ENCODE assay signal across 9 cellular contexts in genomic region chr18:55421612-55422381, GRCh38.
DNase-seq lines count a peak whose midpoint lies in the region; ATAC-seq and TF ChIP-seq lines count a peak whose summit lies in the region.
"Had no signal": no experiment of that assay in that cellular context is flagged by ENCODE, and none has a peak within 500 bp of the region (broad histone marks: within the 10 kb centered on the region; RNA-seq: fewer than 3 reads in every experiment).

No MANE protein-coding gene starts in this region.

- H3K4me3 ChIP-seq in upper lobe of right lung (peak overlapping the region; percentile 39), body of pancreas (no peak overlapping the region)

- peaks cover 22% of the 10 kb centered on the region for H3K4me1 ChIP-seq in upper lobe of right lung
- peaks cover 5% of the 10 kb centered on the region for H3K4me1 ChIP-seq in body of pancreas

- no peak for ATAC-seq in upper lobe of right lung
- no peak for ATAC-seq in body of pancreas
- no peak for ATAC-seq in GM19351 (IDR thresholded peaks at IDR 0.05; ENCODE audit: unreplicated experiment)

- TF ChIP-seq POLR2A in body of pancreas (IDR thresholded peaks at IDR 0.05) = no peak

- DNase-seq in NCI-H1105 treated with DMSO at 0.1 percent for 48 hours (lab: John Stamatoyannopoulos, UW) = peak; percentile 86
- DNase-seq in cerebellum (ENCODE audit: low spot score) = peak; percentile 46
- peak; percentile 46 to 76 for DNase-seq in lung microvascular endothelial cell (ENCODE audit: low read depth in 2 of 2)
- DNase-seq in upper lobe of right lung = no peak
- no peak for DNase-seq in body of pancreas
- no peak for DNase-seq in NCI-H2227 treated with DMSO at 0.1 percent for 48 hours (lab: John Stamatoyannopoulos, UW)
- DNase-seq: effector memory CD4-positive, alpha-beta T cell had no signal

- WGBS in body of pancreas, 2 donors = 74 to 75% methylated on average over 8 of the region's 8 CpGs

- intact Hi-C loops in upper lobe of right lung (cut with DNase I) (no loop called here), body of pancreas (cut with DNase I) (no loop called here)

- H3K36me3 ChIP-seq in upper lobe of right lung = no peaks in the 10 kb centered on the region
- H3K36me3 ChIP-seq in body of pancreas (replicated peaks in 1 of 2; ENCODE audit: insufficient read depth in 1 of 2, low read depth in 2 of 2) = no peaks in the 10 kb centered on the region

- H3K27me3 ChIP-seq in upper lobe of right lung (no peaks in the 10 kb centered on the region), body of pancreas (no peaks in the 10 kb centered on the region)

- H3K9me3 ChIP-seq in upper lobe of right lung (no peaks in the 10 kb centered on the region), body of pancreas (no peaks in the 10 kb centered on the region)

- H3K27ac ChIP-seq in upper lobe of right lung = peak overlapping the region; percentile 76
- H3K27ac ChIP-seq in body of pancreas = peak overlapping the region in 1 of 4 donors; percentile 39
- H3K27ac ChIP-seq: VCaP had no signal

- no peak for TF ChIP-seq CTCF in upper lobe of right lung (IDR thresholded peaks at IDR 0.05)
- no peak for TF ChIP-seq CTCF in body of pancreas (IDR thresholded peaks at IDR 0.05)

Comparison
In these comparisons a context has a peak if more than half of its experiments do, and no peak if none do; other contexts are left out.
1. DNase-seq: peak in NCI-H1105 treated with DMSO at 0.1 percent for 48 hours (single experiment), cerebellum (single experiment) and lung microvascular endothelial cell (2 of 2); none in upper lobe of right lung (single experiment), body of pancreas (0 of 4) and NCI-H2227 treated with DMSO at 0.1 percent for 48 hours (single experiment).